Comparison of ENCODE assay signal across 25 cellular contexts in the genomic region with DNA sequence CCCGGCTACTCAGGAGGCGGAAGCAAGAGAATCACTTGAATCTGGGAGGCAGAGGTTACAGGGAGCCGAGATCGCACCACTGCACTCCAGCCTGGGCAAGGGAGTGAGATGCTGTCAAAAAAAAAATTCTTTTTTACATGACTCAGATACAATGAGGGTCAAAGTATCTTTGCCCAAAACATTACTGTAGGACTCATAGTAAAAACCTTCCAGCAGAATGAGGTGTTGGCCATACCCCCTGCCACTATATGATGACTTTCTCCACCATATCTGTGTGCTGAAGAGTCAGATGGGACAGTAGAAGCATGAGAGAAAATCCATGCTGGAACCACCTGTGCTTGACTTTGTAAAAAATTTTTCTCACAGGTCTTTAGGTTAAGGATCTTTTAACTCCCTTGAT.
A peak's percentile ranks its signal among the peaks of the same experiment; 100 is the strongest.
DNase-seq lines count a peak whose midpoint lies in the region; ATAC-seq and TF ChIP-seq lines count a peak whose summit lies in the region.
"Had no signal": no experiment of that assay in that cellular context is flagged by ENCODE, and none has a peak within 500 bp of the region (broad histone marks: within the 10 kb centered on the region; RNA-seq: fewer than 3 reads in every experiment).

No MANE protein-coding gene starts in this region.

- no peaks in the 10 kb centered on the region for H3K9me3 ChIP-seq in heart right ventricle
- H3K9me3 ChIP-seq in esophagus squamous epithelium, result no peaks in the 10 kb centered on the region
- peaks cover 5% of the 10 kb centered on the region for H3K9me3 ChIP-seq in trophoblast cell (ENCODE audit: insufficient read depth, low read depth, low read length)
- H3K9me3 ChIP-seq in vagina, result no peaks in the 10 kb centered on the region
- H3K9me3 ChIP-seq: left lung had no signal

- TF ChIP-seq CTCF in heart right ventricle (IDR thresholded peaks at IDR 0.05) (no peak), esophagus squamous epithelium (IDR thresholded peaks at IDR 0.05) (no peak), vagina (IDR thresholded peaks at IDR 0.05) (no peak)

- H3K14ac ChIP-seq in trophoblast cell (ENCODE audit: low read length), result no peak overlapping the region

- peak overlapping the region; percentile 47 for H4K91ac ChIP-seq in trophoblast cell (ENCODE audit: low read depth, low read length)

- DNase-seq in heart right ventricle (no peak), left ventricle myocardium superior (no peak), esophagus squamous epithelium (lab: John Stamatoyannopoulos, UW) (no peak), trophoblast cell (peak in 1 of 2 donors; percentile 72), vagina (ENCODE audit: extremely low spot score in 2 of 2) (no peak), NCI-H146 (lab: John Stamatoyannopoulos, UW) (no peak)
- DNase-seq: 8988T; activated CD4-positive, alpha-beta T cell treated with anti-CD3 and anti-CD28 coated beads for 36 hours; activated gamma-delta T cell; CD4-positive, CD25-positive, alpha-beta regulatory T cell; foreskin keratinocyte; GM23248; Kasumi-1; left lung; natural killer cell; NCI-H1694 treated with DMSO at 0.1 percent for 48 hours; NCI-H2171; NCI-H510A; stimulated activated CD4-positive, alpha-beta T cell treated with anti-CD3 and anti-CD28 coated beads, Interleukin-2, amount 100 ng/mL, for 48 hours; substantia nigra had no signal

- H4K12ac ChIP-seq in trophoblast cell (ENCODE audit: low read depth, low read length), result no peak overlapping the region

- peaks cover 14 to 89% (median 71%) of the 10 kb centered on the region in 9 donors for H3K4me1 ChIP-seq in heart right ventricle
- H3K4me1 ChIP-seq in esophagus squamous epithelium, result peaks cover 2 to 28% (median 9%) of the 10 kb centered on the region in 3 donors
- peaks cover 25 to 32% of the 10 kb centered on the region in 2 experiments for H3K4me1 ChIP-seq in trophoblast cell (ENCODE audit: control insufficient read depth in 1 of 2, insufficient read depth in 2 of 2, low read length in 2 of 2)
- H3K4me1 ChIP-seq in vagina, result peaks cover 51% of the 10 kb centered on the region

- ATAC-seq in heart right ventricle (no peak), left ventricle myocardium superior (no peak), HG03039 (IDR thresholded peaks at IDR 0.05; ENCODE audit: unreplicated experiment) (no peak), GM21526 (IDR thresholded peaks at IDR 0.05; ENCODE audit: low FRiP score, unreplicated experiment) (no peak)
- ATAC-seq: activated CD4-positive, alpha-beta T cell treated with anti-CD3 and anti-CD28 coated beads for 36 hours; foreskin keratinocyte; HepG2; left lung; natural killer cell had no signal

- peaks cover 10% of the 10 kb centered on the region for H3K79me2 ChIP-seq in trophoblast cell (ENCODE audit: control insufficient read depth, insufficient read depth, low read length, poor library complexity)

- 96 to 97% methylated on average over 4 of the region's 4 CpGs for WGBS in heart right ventricle, 2 donors
- 92 to 97% methylated on average over 4 of the region's 4 CpGs for WGBS in esophagus squamous epithelium, 2 donors
- WGBS in trophoblast cell (ENCODE audit: extremely low coverage, insufficient coverage, insufficient read length), result no CpG with 5 or more reads among the region's 4 CpGs

- H2BK5ac ChIP-seq in trophoblast cell (ENCODE audit: low read depth, low read length, poor library complexity), result peak overlapping the region; percentile 47

- peak overlapping the region in 7 of 10 donors; percentile 50 to 94 (median 73) for H3K27ac ChIP-seq in heart right ventricle
- H3K27ac ChIP-seq in esophagus squamous epithelium, result peak overlapping the region in 3 of 4 donors; percentile 86 to 93 (median 86)
- H3K27ac ChIP-seq in trophoblast cell (ENCODE audit: low read depth, low read length), result no peak overlapping the region
- peak overlapping the region; percentile 89 for H3K27ac ChIP-seq in vagina
- H3K27ac ChIP-seq: epithelial cell of prostate, foreskin keratinocyte, GM23248, left lung, RWPE1 had no signal

- peak overlapping the region; percentile 19 for H4K8ac ChIP-seq in trophoblast cell (ENCODE audit: low read depth, low read length)

- H3K27me3 ChIP-seq in heart right ventricle (no peaks in the 10 kb centered on the region), esophagus squamous epithelium (no peaks in the 10 kb centered on the region), trophoblast cell (ENCODE audit: insufficient read depth, low read length) (no peaks in the 10 kb centered on the region), vagina (no peaks in the 10 kb centered on the region)
- H3K27me3 ChIP-seq: foreskin keratinocyte had no signal

- H2AFZ ChIP-seq in trophoblast cell (ENCODE audit: insufficient read depth, low read length, poor library complexity), result no peak overlapping the region
- H2AFZ ChIP-seq: GM23248 had no signal

- H3K9ac ChIP-seq in trophoblast cell (ENCODE audit: low read length), result no peak overlapping the region
- H3K9ac ChIP-seq: GM23248 had no signal

- no peak overlapping the region for H3K4ac ChIP-seq in trophoblast cell (ENCODE audit: low read depth, low read length)

- no peak overlapping the region for H3K18ac ChIP-seq in trophoblast cell (ENCODE audit: low read length)

- TF ChIP-seq POLR2A in esophagus squamous epithelium (IDR thresholded peaks at IDR 0.05) (no peak), vagina (IDR thresholded peaks at IDR 0.05) (no peak)

- peak overlapping the region; percentile 45 for H2BK120ac ChIP-seq in trophoblast cell (ENCODE audit: insufficient read depth, low read length, poor library complexity)

- peaks cover 37% of the 10 kb centered on the region for H3K79me1 ChIP-seq in trophoblast cell (ENCODE audit: low read length)

- H3K4me3 ChIP-seq in heart right ventricle, result no peak overlapping the region
- H3K4me3 ChIP-seq in esophagus squamous epithelium, result no peak overlapping the region
- no peak overlapping the region for H3K4me3 ChIP-seq in trophoblast cell (ENCODE audit: low read depth, low read length)
- no peak overlapping the region for H3K4me3 ChIP-seq in vagina
- H3K4me3 ChIP-seq: GM23248, left lung had no signal

- no peak overlapping the region for H3K4me2 ChIP-seq in trophoblast cell (ENCODE audit: low read length)

- intact Hi-C loops in heart right ventricle (cut with DNase I) (no loop called here), left ventricle myocardium superior (cut with micrococcal nuclease) (no loop called here), esophagus squamous epithelium (cut with DNase I) (no loop called here), vagina (cut with DNase I) (no loop called here)

- peak overlapping the region; percentile 34 for H2BK12ac ChIP-seq in trophoblast cell (ENCODE audit: low read length)

- H3K23ac ChIP-seq in trophoblast cell (ENCODE audit: low read length), result no peak overlapping the region

- H3K36me3 ChIP-seq in heart right ventricle (peaks cover 0 to 9% (median 0%) of the 10 kb centered on the region in 9 donors), esophagus squamous epithelium (no peaks in the 10 kb centered on the region), trophoblast cell (ENCODE audit: control insufficient read depth in 1 of 2, insufficient read depth in 2 of 2, low read length in 2 of 2) (peaks cover 8 to 10% of the 10 kb centered on the region in 2 experiments), vagina (no peaks in the 10 kb centered on the region)
- H3K36me3 ChIP-seq: left lung had no signal

- no peak overlapping the region for H2AK5ac ChIP-seq in trophoblast cell (ENCODE audit: low read length)
